21 cellular contexts compared by ENCODE assay signal in genomic region chr7:78175330-78175729, GRCh38.
"Had no signal": no experiment of that assay in that cellular context is flagged by ENCODE, and none has a peak within 500 bp of the region (broad histone marks: within the 10 kb centered on the region; RNA-seq: fewer than 3 reads in every experiment).

No MANE protein-coding gene starts in this region.

- ATAC-seq: left cardiac atrium; lower lobe of right lung; natural killer cell treated with Interleukin-12 subunit alpha and Interleukin-12 subunit beta and Interleukin-15 and Interleukin-18, amount 100 ng/mL, for 72 hours; psoas muscle; stimulated activated memory B cell treated with anti-CD40 and anti-IgM and Interleukin-4, amounts not matched to agents 10 μg/mL and 1 μg/mL and 100 μg/mL, for 72 hours had no signal

- H3K4me1 ChIP-seq: lower lobe of right lung, parathyroid adenoma, right lobe of liver, spleen had no signal

- H3K36me3 ChIP-seq: left ventricle myocardium inferior, lower lobe of right lung, right lobe of liver, spleen, transverse colon had no signal

- H3K79me2 ChIP-seq: hepatocyte, parathyroid adenoma had no signal

- H3K27ac ChIP-seq: hepatocyte, left ventricle myocardium inferior, lower lobe of right lung, parathyroid adenoma, psoas muscle, right lobe of liver, spleen had no signal

- H3K27me3 ChIP-seq: hepatocyte, right lobe of liver, spleen, transverse colon had no signal

- DNase-seq: dermis blood vessel endothelial cell; effector CD4-positive, alpha-beta T cell; endodermal cell; erythroblast; foreskin melanocyte; kidney; left cardiac atrium; left ventricle myocardium inferior; lower lobe of right lung; psoas muscle; retina; right lobe of liver; spleen; stimulated activated CD4-positive, alpha-beta T cell treated with anti-CD3 and anti-CD28 coated beads, Interleukin-15, amount 100 ng/mL, for 24 hours; stimulated activated CD4-positive, alpha-beta T cell treated with anti-CD3 and anti-CD28 coated beads, Interleukin-1b, Interleukin-23, amount 100 ng/mL, for 48 hours; stimulated activated CD4-positive, alpha-beta T cell treated with anti-CD3 and anti-CD28 coated beads, Interleukin-4, amount 100 ng/mL, for 24 hours; transverse colon had no signal

- H2AFZ ChIP-seq: hepatocyte, parathyroid adenoma had no signal

- H3K4me3 ChIP-seq: hepatocyte, left ventricle myocardium inferior, lower lobe of right lung, psoas muscle, right lobe of liver, spleen, transverse colon had no signal

- H3K4me2 ChIP-seq: hepatocyte had no signal

- H3K9ac ChIP-seq: parathyroid adenoma had no signal

- H3K9me3 ChIP-seq: left ventricle myocardium inferior, lower lobe of right lung, psoas muscle, right lobe of liver, spleen, transverse colon had no signal
